Comparison of ENCODE assay signal across 21 cellular contexts in the genomic region with DNA sequence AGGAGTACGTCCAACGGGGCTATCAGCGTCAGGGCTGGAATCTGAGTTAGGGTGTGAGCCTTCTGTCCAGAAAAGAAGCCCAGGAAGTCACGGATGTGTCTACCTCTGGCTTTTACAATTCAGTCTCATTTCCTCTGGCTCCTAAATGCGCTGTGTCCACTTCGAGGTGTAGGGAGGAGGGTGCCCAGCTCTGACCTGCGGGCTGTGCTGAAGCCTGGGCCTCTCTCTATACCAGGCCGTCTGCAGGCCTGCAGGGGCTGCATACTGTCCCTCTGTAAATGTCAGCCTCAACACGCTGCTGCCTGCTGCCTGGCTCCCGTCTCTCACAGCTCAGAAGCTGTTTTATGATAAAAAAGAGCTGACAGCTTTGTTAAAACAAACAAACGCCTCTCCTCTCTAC. TPM values are rescaled to one million over a fixed set of nuclear protein-coding genes. Genes with fewer than 3 reads are reported as not detected.
DNase-seq lines count a peak whose midpoint lies in the region; ATAC-seq, FAIRE-seq and TF ChIP-seq lines count a peak whose summit lies in the region.
"Had no signal": no experiment of that assay in that cellular context is flagged by ENCODE, and none has a peak within 500 bp of the region (broad histone marks: within the 10 kb centered on the region; RNA-seq: fewer than 3 reads in every experiment).

No MANE protein-coding gene starts in this region.

- peak overlapping the region in 3 of 11 experiments; percentile 2 to 35 (median 32); a peak in 4 of 22 replicates for H3K27ac ChIP-seq in BLaER1 treated with 17β-estradiol and CSF1 and Interleukin-3, amounts not matched to agents 10 nM and 100 nM
- H3K27ac ChIP-seq in endothelial cell of umbilical vein (ENCODE audit: insufficient read depth, low read depth, low read length) (peak overlapping the region; percentile 46), left lung (peak overlapping the region in 1 of 2 donors; percentile 8), psoas muscle (no peak overlapping the region), upper lobe of left lung (peak overlapping the region in 2 of 4 donors; percentile 22 to 40)

- H3K9me3 ChIP-seq in BLaER1 treated with 17β-estradiol and CSF1 and Interleukin-3, amounts not matched to agents 10 nM and 100 nM (replicated peaks in 1 of 11) = peaks cover 16 to 27% (median 21%) of the 10 kb centered on the region in 11 experiments
- H3K9me3 ChIP-seq in endothelial cell of umbilical vein (replicated peaks; ENCODE audit: control insufficient read depth, insufficient read depth, low read length) (peaks cover 5% of the 10 kb centered on the region), left lung (peaks cover 0 to 16% of the 10 kb centered on the region in 2 donors), psoas muscle (no peaks in the 10 kb centered on the region), upper lobe of left lung (peaks cover 0 to 8% (median 0%) of the 10 kb centered on the region in 4 donors)

- H3K9me1 ChIP-seq in endothelial cell of umbilical vein (replicated peaks; ENCODE audit: control insufficient read depth, extremely low read depth, insufficient read depth, low read length) = no peaks in the 10 kb centered on the region

- no TSS peak for BruUV-seq in endothelial cell of umbilical vein (replicated peaks; lab: Mats Ljungman, UMichigan)

- H2AFZ ChIP-seq in endothelial cell of umbilical vein (ENCODE audit: low read depth, low read length) = no peak overlapping the region

- no peak for TF ChIP-seq EP300 in upper lobe of left lung (IDR thresholded peaks at IDR 0.05)

- peaks cover 0 to 15% (median 0%) of the 10 kb centered on the region in 11 experiments; a peak in 2 of 22 replicates for H3K27me3 ChIP-seq in BLaER1 treated with 17β-estradiol and CSF1 and Interleukin-3, amounts not matched to agents 10 nM and 100 nM
- no peaks in the 10 kb centered on the region for H3K27me3 ChIP-seq in endothelial cell of umbilical vein (ENCODE audit: control insufficient read depth in 2 of 2, insufficient read depth in 2 of 2, low read length in 2 of 2)
- H3K27me3 ChIP-seq in left lung = no peaks in the 10 kb centered on the region
- H3K27me3 ChIP-seq in psoas muscle (ENCODE audit: insufficient read depth in 3 of 3, low read length in 2 of 3) = no peaks in the 10 kb centered on the region
- no peaks in the 10 kb centered on the region for H3K27me3 ChIP-seq in upper lobe of left lung
- H3K27me3 ChIP-seq: transverse colon had no signal

- POLR2A ChIA-PET in endothelial cell of umbilical vein (lab: Charles Lee) = interaction anchor here (1.2 kb wide), 1 partner anchor 28 kb away, joined by 3 read pairs; no protein-coding TSS in a partner anchor

- CTCF ChIA-PET in endothelial cell of umbilical vein (lab: Charles Lee) = interaction anchor here (0.9 to 2.4 kb wide), 6 partner anchors 9 to 278 kb away, joined by 3 to 32 read pairs (median 3); no protein-coding TSS in a partner anchor

- H4K20me1 ChIP-seq in BLaER1 treated with 17β-estradiol and CSF1 and Interleukin-3, amounts not matched to agents 10 nM and 100 nM = peaks cover 0 to 11% (median 0%) of the 10 kb centered on the region in 11 experiments; a peak in 5 of 22 replicates
- H4K20me1 ChIP-seq in endothelial cell of umbilical vein (replicated peaks; ENCODE audit: control insufficient read depth, extremely low read depth, insufficient read depth, low read length) = no peaks in the 10 kb centered on the region

- dilution Hi-C loops in endothelial cell of umbilical vein (cut with MboI; ENCODE audit: extremely low pct_ligation_motif_present, low sequenced_read_pairs) = no loop called here

- no peak overlapping the region for H3K4me3 ChIP-seq in BLaER1 treated with 17β-estradiol and CSF1 and Interleukin-3, amounts not matched to agents 10 nM and 100 nM
- H3K4me3 ChIP-seq in endothelial cell of umbilical vein (replicated peaks in 1 of 3; ENCODE audit: insufficient read depth in 1 of 3, low read depth in 1 of 3, low read length in 3 of 3) (no peak overlapping the region), left lung (no peak overlapping the region), psoas muscle (no peak overlapping the region), upper lobe of left lung (no peak overlapping the region)
- H3K4me3 ChIP-seq: transverse colon had no signal

- TF ChIP-seq POLR2A in endothelial cell of umbilical vein (IDR thresholded peaks at IDR 0.05; ENCODE audit: low read depth, low read length) (no peak), upper lobe of left lung (IDR thresholded peaks at IDR 0.05) (no peak)

- DNase-seq in endothelial cell of umbilical vein (ENCODE audit: low read depth, low spot score) (no peak), left lung (peak in 1 of 2 donors; percentile 38), psoas muscle (peak; percentile 6 to 19), upper lobe of left lung (no peak), NCI-H1048 (lab: John Stamatoyannopoulos, UW) (no peak), NCI-H2081 treated with DMSO at 0.1 percent for 48 hours (lab: John Stamatoyannopoulos, UW) (no peak)
- DNase-seq: activated CD4-positive, alpha-beta T cell treated with anti-CD3 and anti-CD28 coated beads, Interleukin-2, amount 50 U/mL, for 1 hour; activated naive CD8-positive, alpha-beta T cell treated with anti-CD3 and anti-CD28 coated beads for 36 hours; effector CD8-positive, alpha-beta T cell; NCI-H1417 treated with DMSO at 0.1 percent for 48 hours; NCI-H526; SK-N-SH; small intestine; stimulated activated CD4-positive, alpha-beta T cell treated with anti-CD3 and anti-CD28 coated beads, Interleukin-2, amount 100 ng/mL, for 48 hours; stimulated activated naive B cell treated with anti-CD40 and anti-IgM and Interleukin-4, amounts not matched to agents 10 μg/mL and 1 μg/mL and 100 μg/mL, for 72 hours; T-helper 2 cell; transverse colon had no signal

- no peaks in the 10 kb centered on the region for H3K79me2 ChIP-seq in endothelial cell of umbilical vein (ENCODE audit: control insufficient read depth, insufficient read depth, low read length)

- ATAC-seq in left lung (peak; percentile 35), psoas muscle (no peak), HG02870 (IDR thresholded peaks at IDR 0.05; ENCODE audit: unreplicated experiment) (no peak), upper lobe of left lung (ENCODE audit: low FRiP score in 2 of 2) (no peak)
- ATAC-seq: esophagus mucosa; natural killer cell treated with Interleukin-12 subunit alpha and Interleukin-12 subunit beta and Interleukin-15 and Interleukin-18, amount 100 ng/mL, for 72 hours; stimulated activated naive B cell treated with anti-CD40 and anti-IgM and Interleukin-4, amounts not matched to agents 10 μg/mL and 1 μg/mL and 100 μg/mL, for 72 hours had no signal

- peaks cover 0 to 12% (median 0%) of the 10 kb centered on the region in 11 experiments; a peak in 3 of 22 replicates for H3K36me3 ChIP-seq in BLaER1 treated with 17β-estradiol and CSF1 and Interleukin-3, amounts not matched to agents 10 nM and 100 nM
- no peaks in the 10 kb centered on the region for H3K36me3 ChIP-seq in endothelial cell of umbilical vein (ENCODE audit: control insufficient read depth in 2 of 2, extremely low read depth in 1 of 2, insufficient read depth in 2 of 2, low read length in 2 of 2)
- no peaks in the 10 kb centered on the region for H3K36me3 ChIP-seq in left lung
- H3K36me3 ChIP-seq in psoas muscle (ENCODE audit: insufficient read depth in 1 of 2, low read depth in 1 of 2) = no peaks in the 10 kb centered on the region
- no peaks in the 10 kb centered on the region for H3K36me3 ChIP-seq in upper lobe of left lung
- H3K36me3 ChIP-seq: transverse colon had no signal

- WGBS in psoas muscle, 3 donors = 66 to 81% (median 70%) methylated on average over 11 of the region's 11 CpGs
- WGBS in upper lobe of left lung, 2 donors = 81 to 82% methylated on average over 10 to 11 of the region's 11 CpGs

- intact Hi-C loops in endothelial cell of umbilical vein (cut with micrococcal nuclease) = no loop called here
- intact Hi-C loops in left lung (cut with DNase I) = no loop called here
- intact Hi-C loops in psoas muscle (cut with DNase I) = no loop called here

- peaks cover 26 to 65% (median 57%) of the 10 kb centered on the region in 10 experiments for H3K4me1 ChIP-seq in BLaER1 treated with 17β-estradiol and CSF1 and Interleukin-3, amounts not matched to agents 10 nM and 100 nM
- H3K4me1 ChIP-seq in endothelial cell of umbilical vein (ENCODE audit: control insufficient read depth, extremely low read depth, insufficient read depth, low read length) = peaks cover 47% of the 10 kb centered on the region
- peaks cover 0 to 6% of the 10 kb centered on the region in 2 donors for H3K4me1 ChIP-seq in left lung
- H3K4me1 ChIP-seq in psoas muscle = peaks cover 17% of the 10 kb centered on the region
- peaks cover 0 to 20% (median 14%) of the 10 kb centered on the region in 4 donors for H3K4me1 ChIP-seq in upper lobe of left lung
- H3K4me1 ChIP-seq: transverse colon had no signal

- FAIRE-seq in endothelial cell of umbilical vein (lab: Jason Lieb, UNC) = no peak
- FAIRE-seq: small intestine had no signal

- TF ChIP-seq CTCF in endothelial cell of umbilical vein (IDR thresholded peaks at IDR 0.05; ENCODE audit: extremely low read depth in 1 of 2, insufficient read depth in 1 of 2, low read depth in 1 of 2, low read length in 2 of 2) (no peak), left lung (IDR thresholded peaks at IDR 0.05) (no peak), psoas muscle (IDR thresholded peaks at IDR 0.05) (no peak), upper lobe of left lung (IDR thresholded peaks at IDR 0.05) (no peak)

- peak overlapping the region; percentile 55 to 93 (median 76); a peak in 18 of 22 replicates for H3K4me2 ChIP-seq in BLaER1 treated with 17β-estradiol and CSF1 and Interleukin-3, amounts not matched to agents 10 nM and 100 nM
- H3K4me2 ChIP-seq in endothelial cell of umbilical vein (ENCODE audit: insufficient read depth, low read length) = no peak overlapping the region
- H3K4me2 ChIP-seq: SK-N-SH had no signal

- H3K9ac ChIP-seq in BLaER1 treated with 17β-estradiol and CSF1 and Interleukin-3, amounts not matched to agents 10 nM and 100 nM = peak overlapping the region in 4 of 11 experiments; percentile 37 to 49 (median 42); a peak in 6 of 22 replicates
- no peak overlapping the region for H3K9ac ChIP-seq in endothelial cell of umbilical vein (replicated peaks; ENCODE audit: extremely low read depth, insufficient read depth, low read length)
- H3K9ac ChIP-seq: SK-N-SH had no signal

RNA-seq across cellular contexts. Expression of a gene that starts 14.5 kb away (rescaled TPM):
- total RNA-seq in endothelial cell of umbilical vein (105 and 109 TPM in 2 replicates), left lung (10 to 100 TPM; 18.2 to 22.4 TPM), psoas muscle (10 to 100 TPM in 2 of 4 donors, 1 to 10 TPM in 2; 8.7 to 28.0 (median 14.8) TPM), upper lobe of left lung (10 to 100 TPM; 18.5 to 54.5 (median 22.8) TPM)
- polyA plus RNA-seq in endothelial cell of umbilical vein (81.3 and 83.6 TPM in 2 replicates), psoas muscle (1 to 10 TPM; 3.6 to 7.3 (median 7.0) TPM)
- polyA plus RNA-seq in endothelial cell of umbilical vein (2011; cell fraction: cytosol; rRNA removed) = 30.5 and 49.1 TPM in 2 replicates
- polyA plus RNA-seq in endothelial cell of umbilical vein (2011; cell fraction: nucleus; rRNA removed) = 288 and 295 TPM in 2 replicates
- polyA plus RNA-seq in endothelial cell of umbilical vein (2012) = 22.8 and 27.5 TPM in 2 replicates
- 43.0 and 52.9 TPM in 2 replicates for polyA minus RNA-seq in endothelial cell of umbilical vein
- 1.7 TPM for polyA minus RNA-seq in endothelial cell of umbilical vein (2011; cell fraction: cytosol; rRNA and poly(A)+ RNA removed)
- polyA minus RNA-seq in endothelial cell of umbilical vein (2011; cell fraction: nucleus; rRNA and poly(A)+ RNA removed) = 58.2 and 105 TPM in 2 replicates

RNA-seq across cellular contexts. Expression of a gene that starts 18.8 kb away (rescaled TPM):
- 33.2 and 40.0 TPM in 2 replicates for total RNA-seq in endothelial cell of umbilical vein
- 49.3 and 59.5 TPM in 2 replicates for polyA plus RNA-seq in endothelial cell of umbilical vein
- polyA plus RNA-seq in endothelial cell of umbilical vein (2011; cell fraction: cytosol; rRNA removed) = 34.3 and 36.5 TPM in 2 replicates
- 48.4 and 53.3 TPM in 2 replicates for polyA plus RNA-seq in endothelial cell of umbilical vein (2011; cell fraction: nucleus; rRNA removed)
- polyA plus RNA-seq in endothelial cell of umbilical vein (2012) = 20.4 and 20.9 TPM in 2 replicates
- polyA minus RNA-seq in endothelial cell of umbilical vein = 82.2 and 90.8 TPM in 2 replicates
- polyA minus RNA-seq in endothelial cell of umbilical vein (2011; cell fraction: cytosol; rRNA and poly(A)+ RNA removed) = 10.1 TPM
- polyA minus RNA-seq in endothelial cell of umbilical vein (2011; cell fraction: nucleus; rRNA and poly(A)+ RNA removed) = 22.9 and 23.8 TPM in 2 replicates
- total RNA-seq in left lung = 10 to 100 TPM; 45.9 to 47.2 TPM
- total RNA-seq in psoas muscle = 10 to 100 TPM; 20.6 to 41.0 (median 36.4) TPM
- 10 to 100 TPM; 28.2 to 73.3 (median 28.5) TPM for polyA plus RNA-seq in psoas muscle
- 10 to 100 TPM; 33.9 to 94.3 (median 55.0) TPM for total RNA-seq in upper lobe of left lung

Comparison
In these comparisons a context has a peak if more than half of its experiments do, and no peak if none do; other contexts are left out.
1. DNase-seq: peak in psoas muscle (2 of 2); none in endothelial cell of umbilical vein (single experiment), upper lobe of left lung (0 of 2), NCI-H1048 (single experiment) and NCI-H2081 treated with DMSO at 0.1 percent for 48 hours (single experiment).